In genomic region chr11:130916910-130917309, GRCh38 we compare ENCODE assay signal across 2 cellular contexts.
TF ChIP-seq lines count a peak whose summit lies in the region.

No MANE protein-coding gene starts in this region.

TF ChIP-seq in liver, 16 proteins besides CTCF, POLR2A, EP300 and RAD21 (continued from another document):
- TF ChIP-seq REST (IDR thresholded peaks at IDR 0.05) (no peak), SP1 (IDR thresholded peaks at IDR 0.05) (no peak), YY1 (IDR thresholded peaks at IDR 0.05) (no peak), FOXA1 (IDR thresholded peaks at IDR 0.05) (no peak), FOXA2 (IDR thresholded peaks at IDR 0.05) (no peak), EGR1 (IDR thresholded peaks at IDR 0.05; ENCODE audit: low read depth in 2 of 2) (no peak), ATF3 (IDR thresholded peaks at IDR 0.05) (no peak), HNF4G (IDR thresholded peaks at IDR 0.05) (no peak), NR2F2 (IDR thresholded peaks at IDR 0.05) (no peak), TAF1 (conservative IDR thresholded peaks at IDR 0.05) (no peak), RXRA (IDR thresholded peaks at IDR 0.05) (no peak), JUND (IDR thresholded peaks at IDR 0.05) (no peak), HNF4A (conservative IDR thresholded peaks at IDR 0.05) (no peak)

TF ChIP-seq in HepG2, 621 proteins besides CTCF, POLR2A, EP300 and RAD21 (continued from another document):
- no peak for TF ChIP-seq PLSCR1 (CRISPR knock-in tag; IDR thresholded peaks at IDR 0.05; ENCODE audit: borderline replicate concordance)
- TF ChIP-seq ZSCAN29 (CRISPR knock-in tag; conservative IDR thresholded peaks at IDR 0.05): no peak
- TF ChIP-seq RCOR2 (CRISPR knock-in tag; IDR thresholded peaks at IDR 0.05): no peak
- TF ChIP-seq GMEB2 (CRISPR knock-in tag; IDR thresholded peaks at IDR 0.05; ENCODE audit: low read depth): no peak
- no peak for TF ChIP-seq ARID5B (CRISPR knock-in tag; IDR thresholded peaks at IDR 0.05)
- TF ChIP-seq THAP7 (CRISPR knock-in tag; IDR thresholded peaks at IDR 0.05): no peak
